Comparison of ENCODE assay signal across 21 cellular contexts in genomic region chr3:133237380-133237779, GRCh38.
"Had no signal": no experiment of that assay in that cellular context is flagged by ENCODE, and none has a peak within 500 bp of the region (broad histone marks: within the 10 kb centered on the region; RNA-seq: fewer than 3 reads in every experiment).

No MANE protein-coding gene starts in this region.

- DNase-seq: activated CD4-positive, alpha-beta T cell treated with anti-CD3 and anti-CD28 coated beads, Interleukin-2, amount 10 ng/mL, durations not matched to agents 24 days and 14 days; activated CD4-positive, CD25-positive, alpha-beta regulatory T cell; activated CD8-positive, alpha-beta memory T cell treated with anti-CD3 and anti-CD28 coated beads, Interleukin-2, amount 50 U/mL, for 4 hours; activated CD8-positive, alpha-beta T cell treated with anti-CD3 and anti-CD28 coated beads, Interleukin-2, amount 10 ng/mL, durations not matched to agents 7 days and 5 days; activated naive CD8-positive, alpha-beta T cell treated with anti-CD3 and anti-CD28 coated beads, Interleukin-2, amount 10 ng/mL, durations not matched to agents 7 days and 5 days; activated T-cell treated with anti-CD3 and anti-CD28 coated beads, Interleukin-2, amount 50 U/mL, for 72 hours; colonic mucosa; hippocampal formation; left ventricle myocardium inferior; natural killer cell; retina; stimulated activated CD4-positive, alpha-beta T cell treated with anti-CD3 and anti-CD28 coated beads, Interleukin-15, amount 100 ng/mL, for 24 hours; stimulated activated CD4-positive, alpha-beta T cell treated with anti-CD3 and anti-CD28 coated beads, Interleukin-4, amount 100 ng/mL, for 1 hour; stimulated activated naive B cell treated with anti-CD40 and anti-IgM and Interleukin-4, amounts not matched to agents 10 μg/mL and 1 μg/mL and 100 μg/mL, for 72 hours; substantia nigra; uterus had no signal

- H3K4me3 ChIP-seq: cardiac muscle cell, colonic mucosa, esophagus muscularis mucosa, left ventricle myocardium inferior, skin epidermis, tibial nerve, uterus had no signal

- H3K36me3 Mint-ChIP-seq: activated naive CD8-positive, alpha-beta T cell treated with anti-CD3 and anti-CD28 coated beads, Interleukin-2, amount 10 ng/mL, durations not matched to agents 7 days and 5 days; natural killer cell; stimulated activated naive B cell treated with anti-CD40 and anti-IgM and Interleukin-4, amounts not matched to agents 10 μg/mL and 1 μg/mL and 100 μg/mL, for 72 hours had no signal

- H3K27ac Mint-ChIP-seq: activated CD4-positive, alpha-beta T cell treated with anti-CD3 and anti-CD28 coated beads, Interleukin-2, amount 10 ng/mL, durations not matched to agents 24 days and 14 days; activated CD8-positive, alpha-beta T cell treated with anti-CD3 and anti-CD28 coated beads, Interleukin-2, amount 10 ng/mL, durations not matched to agents 7 days and 5 days; activated naive CD8-positive, alpha-beta T cell treated with anti-CD3 and anti-CD28 coated beads, Interleukin-2, amount 10 ng/mL, durations not matched to agents 7 days and 5 days; activated T-cell treated with anti-CD3 and anti-CD28 coated beads, Interleukin-2, amount 50 U/mL, for 72 hours; natural killer cell; stimulated activated naive B cell treated with anti-CD40 and anti-IgM and Interleukin-4, amounts not matched to agents 10 μg/mL and 1 μg/mL and 100 μg/mL, for 72 hours had no signal

- ATAC-seq: activated CD8-positive, alpha-beta T cell treated with anti-CD3 and anti-CD28 coated beads, Interleukin-2, amount 10 ng/mL, durations not matched to agents 7 days and 5 days; activated T-cell treated with anti-CD3 and anti-CD28 coated beads, Interleukin-2, amount 50 U/mL, for 72 hours; natural killer cell; stimulated activated naive B cell treated with anti-CD40 and anti-IgM and Interleukin-4, amounts not matched to agents 10 μg/mL and 1 μg/mL and 100 μg/mL, for 72 hours had no signal

- H3K4me1 Mint-ChIP-seq: activated CD4-positive, alpha-beta T cell treated with anti-CD3 and anti-CD28 coated beads, Interleukin-2, amount 10 ng/mL, durations not matched to agents 24 days and 14 days; activated naive CD8-positive, alpha-beta T cell treated with anti-CD3 and anti-CD28 coated beads, Interleukin-2, amount 10 ng/mL, durations not matched to agents 7 days and 5 days; natural killer cell had no signal

- H3K9me3 ChIP-seq: colonic mucosa, esophagus muscularis mucosa, uterus had no signal

- H3K27me3 ChIP-seq: cardiac muscle cell, colonic mucosa, esophagus muscularis mucosa, tibial nerve, uterus had no signal

- H3K9me3 Mint-ChIP-seq: activated naive CD8-positive, alpha-beta T cell treated with anti-CD3 and anti-CD28 coated beads, Interleukin-2, amount 10 ng/mL, durations not matched to agents 7 days and 5 days; activated T-cell treated with anti-CD3 and anti-CD28 coated beads, Interleukin-2, amount 50 U/mL, for 72 hours; stimulated activated naive B cell treated with anti-CD40 and anti-IgM and Interleukin-4, amounts not matched to agents 10 μg/mL and 1 μg/mL and 100 μg/mL, for 72 hours had no signal

- H3K36me3 ChIP-seq: cardiac muscle cell, colonic mucosa, esophagus muscularis mucosa, left ventricle myocardium inferior, tibial nerve, uterus had no signal

- H3K27ac ChIP-seq: cardiac muscle cell, colonic mucosa, esophagus muscularis mucosa, left ventricle myocardium inferior, tibial nerve, uterus had no signal

- H3K4me3 Mint-ChIP-seq: activated CD4-positive, alpha-beta T cell treated with anti-CD3 and anti-CD28 coated beads, Interleukin-2, amount 10 ng/mL, durations not matched to agents 24 days and 14 days; activated CD8-positive, alpha-beta T cell treated with anti-CD3 and anti-CD28 coated beads, Interleukin-2, amount 10 ng/mL, durations not matched to agents 7 days and 5 days; activated naive CD8-positive, alpha-beta T cell treated with anti-CD3 and anti-CD28 coated beads, Interleukin-2, amount 10 ng/mL, durations not matched to agents 7 days and 5 days; activated T-cell treated with anti-CD3 and anti-CD28 coated beads, Interleukin-2, amount 50 U/mL, for 72 hours; natural killer cell; stimulated activated naive B cell treated with anti-CD40 and anti-IgM and Interleukin-4, amounts not matched to agents 10 μg/mL and 1 μg/mL and 100 μg/mL, for 72 hours had no signal

- H3K4me1 ChIP-seq: colonic mucosa, tibial nerve, uterus had no signal

- FAIRE-seq: keratinocyte had no signal
